Comparison of ENCODE assay signal across 21 cellular contexts in the genomic region with DNA sequence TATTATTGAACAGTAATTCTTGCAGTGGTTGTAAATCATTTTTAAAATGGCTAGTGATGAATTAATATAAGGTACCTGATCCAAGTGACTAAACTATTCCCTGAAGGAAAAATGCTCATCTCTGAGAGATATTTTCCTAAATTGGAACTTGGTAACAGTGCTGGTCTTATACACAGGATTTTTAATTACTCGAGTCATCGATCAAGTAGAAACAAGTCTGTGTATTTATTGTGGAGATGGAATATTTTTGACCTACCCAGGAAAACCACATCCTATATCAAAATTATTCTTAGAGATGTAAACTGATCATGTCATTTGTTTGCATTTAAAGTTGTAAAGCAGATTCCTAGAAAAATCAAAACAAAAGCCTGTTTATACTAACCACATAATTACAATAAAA.
DNase-seq lines count a peak whose midpoint lies in the region; ATAC-seq, FAIRE-seq and TF ChIP-seq lines count a peak whose summit lies in the region.
"Had no signal": no experiment of that assay in that cellular context is flagged by ENCODE, and none has a peak within 500 bp of the region (broad histone marks: within the 10 kb centered on the region; RNA-seq: fewer than 3 reads in every experiment).

No MANE protein-coding gene starts in this region.

- in situ Hi-C loops in IMR-90 (cut with MboI; ENCODE audit: low sequenced_read_pairs), result no loop called here

- H2AFZ ChIP-seq in IMR-90 (replicated peaks; ENCODE audit: low read length, poor library complexity), result no peak overlapping the region
- H2AFZ ChIP-seq: GM23338 had no signal

- TF ChIP-seq CTCF in IMR-90 (conservative IDR thresholded peaks at IDR 0.05; ENCODE audit: low read depth, low read length), result no peak
- TF ChIP-seq CTCF in bronchial epithelial cell (IDR thresholded peaks at IDR 0.05; ENCODE audit: insufficient read depth, low read length, severe bottlenecking), result no peak
- TF ChIP-seq CTCF in pancreas (IDR thresholded peaks at IDR 0.05), result no peak

- H3K4me2 ChIP-seq in IMR-90 (ENCODE audit: low read depth, low read length), result no peak overlapping the region
- H3K4me2 ChIP-seq: GM23338 had no signal

- H3K27me3 ChIP-seq in IMR-90 (ENCODE audit: control insufficient read depth, insufficient read depth, low read length) (peaks cover 5% of the 10 kb centered on the region; the same call in 1 of the 2 replicates), bronchial epithelial cell (ENCODE audit: control insufficient read depth, insufficient read depth, low read length) (no peaks in the 10 kb centered on the region), pancreas (peaks cover 0 to 4% (median 0%) of the 10 kb centered on the region in 4 donors)

- no peak overlapping the region for H3K56ac ChIP-seq in IMR-90 (ENCODE audit: extremely low read depth, insufficient read depth, low read length)

- intact Hi-C loops in IMR-90 (cut with micrococcal nuclease), result no loop called here
- intact Hi-C loops in pancreas (cut with DNase I), result no loop called here

- H2AK9ac ChIP-seq in IMR-90 (replicated peaks; ENCODE audit: low read depth, low read length, poor library complexity), result no peak overlapping the region

- H2BK15ac ChIP-seq in IMR-90 (ENCODE audit: low read depth, low read length), result no peak overlapping the region

- no peak overlapping the region for H3K4ac ChIP-seq in IMR-90 (ENCODE audit: low read depth, low read length)

- no peak overlapping the region for H4K91ac ChIP-seq in IMR-90 (ENCODE audit: insufficient read depth, low read depth, low read length)

- no peak overlapping the region for H2BK5ac ChIP-seq in IMR-90 (ENCODE audit: low read depth, low read length, poor library complexity, severe bottlenecking)

- POLR2A ChIA-PET in IMR-90 (lab: Charles Lee; ENCODE audit: unreplicated experiment), result no interaction called here

- TF ChIP-seq RAD21 in IMR-90 (IDR thresholded peaks at IDR 0.05; ENCODE audit: low read length), result no peak

- peaks cover 6% of the 10 kb centered on the region for H3K4me1 ChIP-seq in IMR-90 (ENCODE audit: control insufficient read depth, insufficient read depth, low read length)
- H3K4me1 ChIP-seq in pancreas, result no peaks in the 10 kb centered on the region
- H3K4me1 ChIP-seq: BE2C had no signal

- no peak for FAIRE-seq in bronchial epithelial cell (lab: Jason Lieb, UNC)
- FAIRE-seq in pancreas (lab: Jason Lieb, UNC), result no peak
- FAIRE-seq: GM12891, H54, HTR-8/SVneo had no signal

- no peaks in the 10 kb centered on the region for H3K36me3 ChIP-seq in IMR-90 (ENCODE audit: control insufficient read depth, insufficient read depth, low read length)
- no peaks in the 10 kb centered on the region for H3K36me3 ChIP-seq in bronchial epithelial cell (ENCODE audit: control insufficient read depth, insufficient read depth, low read length)
- no peaks in the 10 kb centered on the region for H3K36me3 ChIP-seq in pancreas
- H3K36me3 ChIP-seq: BE2C had no signal

- no peaks in the 10 kb centered on the region for H4K20me1 ChIP-seq in IMR-90 (ENCODE audit: insufficient read depth, low read length)

- H3K79me1 ChIP-seq in IMR-90 (ENCODE audit: low read depth in 1 of 2, low read length in 2 of 2), result no peaks in the 10 kb centered on the region

- H3K14ac ChIP-seq in IMR-90 (replicated peaks; ENCODE audit: low read depth, low read length), result no peak overlapping the region

- no peak overlapping the region for H3K18ac ChIP-seq in IMR-90 (ENCODE audit: low read depth, low read length)

- no peak overlapping the region for H4K8ac ChIP-seq in IMR-90 (ENCODE audit: low read depth in 2 of 2, low read length in 2 of 2)

- 0 out of 2 replicates have a peak, but pooled peaks cover 4% of the 10 kb centered on the region for H3K9me1 ChIP-seq in IMR-90 (ENCODE audit: insufficient read depth, low read length)

- H3K27ac ChIP-seq in IMR-90 (ENCODE audit: insufficient read depth, low read length) (no peak overlapping the region), pancreas (no peak overlapping the region)
- H3K27ac ChIP-seq: C4-2B, HL-60 had no signal

- H2AK5ac ChIP-seq in IMR-90 (ENCODE audit: low read depth, low read length), result no peak overlapping the region

- H3K4me3 ChIP-seq in IMR-90 (ENCODE audit: insufficient read depth, low read depth, low read length) (no peak overlapping the region), bronchial epithelial cell (ENCODE audit: low read depth, low read length) (no peak overlapping the region), pancreas (no peak overlapping the region)
- H3K4me3 ChIP-seq: GM23338 had no signal

- no peak overlapping the region for H4K5ac ChIP-seq in IMR-90 (ENCODE audit: low read depth, low read length)

- TF ChIP-seq POLR2A in IMR-90 (IDR thresholded peaks at IDR 0.05; ENCODE audit: low read depth, low read length), result no peak

- H3K9me3 ChIP-seq in IMR-90 (ENCODE audit: control insufficient read depth, insufficient read depth, low read length) (no peaks in the 10 kb centered on the region), pancreas (no peaks in the 10 kb centered on the region)
- H3K9me3 ChIP-seq: BE2C had no signal

- DNase-seq in EH (ENCODE audit: low read depth), result peak; percentile 42
- no peak for DNase-seq in IMR-90
- DNase-seq in bronchial epithelial cell (ENCODE audit: low read depth), result peak; percentile 76
- DNase-seq in kidney glomerular epithelial cell (lab: John Stamatoyannopoulos, UW), result peak; percentile 28
- no peak for DNase-seq in pancreas
- no peak for DNase-seq in HPDE6-E6E7 (ENCODE audit: extremely low spot score)
- DNase-seq: ACHN; BE2C; Calu3; CD4-positive, alpha-beta memory T cell; DMS79 treated with DMSO at 0.1 percent for 48 hours; HCEC 1CT; HFFc6; KBM-7 had no signal

- H2BK120ac ChIP-seq in IMR-90 (ENCODE audit: low read depth, low read length), result no peak overlapping the region

- no peak overlapping the region for H3K23ac ChIP-seq in IMR-90 (ENCODE audit: low read depth, low read length)

- no TSS peak for BruUV-seq in IMR-90 (replicated peaks; lab: Mats Ljungman, UMichigan)

- H2BK20ac ChIP-seq in IMR-90 (ENCODE audit: low read depth, low read length), result no peak overlapping the region

- H3K9ac ChIP-seq in IMR-90 (ENCODE audit: low read depth, low read length), result no peak overlapping the region

- WGBS in IMR-90 (ENCODE audit: extremely low coverage in 2 of 2, insufficient read length in 1 of 2), 2 experiments, result no CpG with 5 or more reads among the region's 2 CpGs
- WGBS in pancreas, 2 donors, result 92 to 99% methylated on average over 2 of the region's 2 CpGs

- peak; percentile 30; the same call in 1 of the 2 replicates for ATAC-seq in IMR-90 (ENCODE audit: low read depth)
- no peak for ATAC-seq in pancreas
- no peak for ATAC-seq in GM19324 (IDR thresholded peaks at IDR 0.05; ENCODE audit: low FRiP score, unreplicated experiment)
- ATAC-seq: GM23338 had no signal

- CTCF ChIA-PET in IMR-90 (lab: Yijun Ruan, JAX), result no interaction called here

- dilution Hi-C loops in IMR-90 (cut with HindIII; ENCODE audit: low sequenced_read_pairs, unreplicated experiment), result no loop called here

TF ChIP-seq in IMR-90, 13 proteins besides CTCF, POLR2A, EP300 and RAD21:
- TF ChIP-seq MXI1 (IDR thresholded peaks at IDR 0.05; ENCODE audit: borderline replicate concordance, low read depth, low read length) (no peak), SMC3 (IDR thresholded peaks at IDR 0.05; ENCODE audit: low read depth, low read length) (no peak), CHD1 (IDR thresholded peaks at IDR 0.05; ENCODE audit: low read depth, low read length) (no peak), CEBPB (IDR thresholded peaks at IDR 0.05; ENCODE audit: low read depth, low read length) (no peak), BHLHE40 (IDR thresholded peaks at IDR 0.05; ENCODE audit: low read depth, low read length) (no peak), MAFK (IDR thresholded peaks at IDR 0.05; ENCODE audit: low read depth, low read length) (no peak), NFE2L2 (IDR thresholded peaks at IDR 0.05; ENCODE audit: low read depth, low read length) (no peak), FOS (IDR thresholded peaks at IDR 0.05; ENCODE audit: low read depth, low read length) (no peak), RFX5 (IDR thresholded peaks at IDR 0.05; ENCODE audit: low read depth, low read length) (no peak), RCOR1 (IDR thresholded peaks at IDR 0.05; ENCODE audit: insufficient replicate concordance, low read length) (no peak), MAZ (IDR thresholded peaks at IDR 0.05; ENCODE audit: borderline replicate concordance, low read depth, low read length) (no peak)
- TF ChIP-seq, protein P1, sequence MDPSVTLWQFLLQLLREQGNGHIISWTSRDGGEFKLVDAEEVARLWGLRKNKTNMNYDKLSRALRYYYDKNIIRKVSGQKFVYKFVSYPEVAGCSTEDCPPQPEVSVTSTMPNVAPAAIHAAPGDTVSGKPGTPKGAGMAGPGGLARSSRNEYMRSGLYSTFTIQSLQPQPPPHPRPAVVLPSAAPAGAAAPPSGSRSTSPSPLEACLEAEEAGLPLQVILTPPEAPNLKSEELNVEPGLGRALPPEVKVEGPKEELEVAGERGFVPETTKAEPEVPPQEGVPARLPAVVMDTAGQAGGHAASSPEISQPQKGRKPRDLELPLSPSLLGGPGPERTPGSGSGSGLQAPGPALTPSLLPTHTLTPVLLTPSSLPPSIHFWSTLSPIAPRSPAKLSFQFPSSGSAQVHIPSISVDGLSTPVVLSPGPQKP (IDR thresholded peaks at IDR 0.05; ENCODE audit: borderline replicate concordance, low read depth, low read length), result no peak
- TF ChIP-seq, protein P2, sequence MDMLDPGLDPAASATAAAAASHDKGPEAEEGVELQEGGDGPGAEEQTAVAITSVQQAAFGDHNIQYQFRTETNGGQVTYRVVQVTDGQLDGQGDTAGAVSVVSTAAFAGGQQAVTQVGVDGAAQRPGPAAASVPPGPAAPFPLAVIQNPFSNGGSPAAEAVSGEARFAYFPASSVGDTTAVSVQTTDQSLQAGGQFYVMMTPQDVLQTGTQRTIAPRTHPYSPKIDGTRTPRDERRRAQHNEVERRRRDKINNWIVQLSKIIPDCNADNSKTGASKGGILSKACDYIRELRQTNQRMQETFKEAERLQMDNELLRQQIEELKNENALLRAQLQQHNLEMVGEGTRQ (IDR thresholded peaks at IDR 0.05; ENCODE audit: low read depth, low read length), result no peak

Comparison
In these comparisons a context has a peak if more than half of its experiments do, and no peak if none do; other contexts are left out.
1. DNase-seq: peak in EH (single experiment), bronchial epithelial cell (single experiment) and kidney glomerular epithelial cell (single experiment); none in IMR-90 (single experiment), pancreas (0 of 6) and HPDE6-E6E7 (single experiment).